8 cellular contexts compared by ENCODE assay signal in the genomic region with DNA sequence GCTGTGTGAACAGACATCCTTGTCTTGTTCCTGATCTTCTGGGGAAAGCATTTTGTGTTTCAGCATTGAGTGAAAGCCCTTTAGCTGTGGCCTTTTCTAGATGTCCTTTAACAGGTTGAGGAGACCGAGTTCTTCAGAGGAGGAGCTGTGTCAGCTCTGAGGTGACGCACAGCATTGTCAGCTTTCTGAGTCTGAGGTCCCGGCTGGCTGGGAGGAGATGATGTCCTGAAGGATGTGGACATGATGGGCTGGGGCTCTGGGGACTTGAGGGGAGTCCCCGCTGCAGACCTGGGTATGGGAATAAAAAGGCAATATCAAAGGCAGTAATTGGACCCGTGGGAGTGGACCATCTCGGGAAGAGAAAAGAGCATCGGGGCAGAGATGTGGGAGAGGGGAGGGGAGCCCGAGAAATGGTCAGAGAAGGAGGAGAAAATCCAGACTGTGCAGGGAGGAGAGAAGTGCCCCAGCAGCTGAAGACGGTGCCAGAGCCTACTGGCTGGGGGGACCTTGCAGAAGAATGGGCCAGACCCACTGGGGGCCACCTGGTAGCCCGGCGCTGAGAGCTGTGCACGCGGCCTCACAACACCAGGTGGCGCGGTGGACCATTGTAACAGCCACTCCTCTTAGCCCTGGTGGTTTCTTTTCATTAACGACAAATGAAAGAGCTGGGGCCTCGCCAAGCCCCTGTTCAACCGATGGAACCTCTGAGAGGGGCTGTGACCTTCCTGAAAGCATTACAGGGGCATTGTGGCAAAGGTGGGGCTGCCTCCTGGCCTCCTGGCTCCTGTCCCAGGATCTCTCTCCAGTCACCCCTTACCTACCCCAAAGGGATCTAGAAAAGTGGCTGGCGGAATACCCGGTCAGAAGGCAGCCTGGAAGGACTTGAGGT.
DNase-seq lines count a peak whose midpoint lies in the region; ATAC-seq and TF ChIP-seq lines count a peak whose summit lies in the region.

No MANE protein-coding gene starts in this region.

- DNase-seq in Caco-2 (peak; percentile 64 to 82), GM23248 (peak; percentile 88), NCI-H1092 treated with DMSO at 0.1 percent for 48 hours (lab: John Stamatoyannopoulos, UW) (peak; percentile 53), SW480 (ENCODE audit: low spot score) (peak; percentile 71), heart right ventricle (peak; percentile 73 to 80), psoas muscle (peak; percentile 79 to 88), vagina (ENCODE audit: extremely low spot score in 2 of 2) (no peak)
- peak; percentile 79 for DNase-seq in activated naive CD8-positive, alpha-beta T cell treated with anti-CD3 and anti-CD28 coated beads for 36 hours

- intact Hi-C loops in Caco-2 (cut with micrococcal nuclease; ENCODE audit: unreplicated experiment) = loop anchor here (1.0 to 5.0 kb wide), 4 partner anchors 62 to 330 kb away; no protein-coding TSS in a partner anchor
- intact Hi-C loops in heart right ventricle (cut with DNase I) = loop anchor here (1.0 to 5.0 kb wide), 6 partner anchors 45 to 254 kb away; a partner anchor contains a TSS
- intact Hi-C loops in psoas muscle (cut with DNase I) = loop anchor here (1.0 to 5.0 kb wide), 3 partner anchors 60 to 253 kb away; a partner anchor contains a TSS
- intact Hi-C loops in vagina (cut with DNase I) = loop anchor here (5.0 to 10.0 kb wide), 2 partner anchors 58 to 245 kb away; a partner anchor contains a TSS

- WGBS in GM23248 (ENCODE audit: low coverage in 1 of 2, low lambda C conversion rate in 2 of 2, missing lambda C conversion rate in 2 of 2), 2 experiments = 19 to 21% methylated on average over 19 to 20 of the region's 20 CpGs
- 28 to 30% methylated on average over 20 of the region's 20 CpGs for WGBS in heart right ventricle, 2 donors
- 19 to 22% (median 22%) methylated on average over 17 to 20 of the region's 20 CpGs for WGBS in psoas muscle, 3 donors

- no peaks in the 10 kb centered on the region for H3K36me3 Mint-ChIP-seq in Caco-2 (ENCODE audit: insufficient read depth, unreplicated experiment)
- H3K36me3 Mint-ChIP-seq in activated naive CD8-positive, alpha-beta T cell treated with anti-CD3 and anti-CD28 coated beads for 36 hours = no peaks in the 10 kb centered on the region

- no peak overlapping the region for H3K4me3 ChIP-seq in Caco-2 (ENCODE audit: low read depth, low read length)
- peak overlapping the region; percentile 60 for H3K4me3 ChIP-seq in GM23248
- peak overlapping the region in 2 of 10 donors; percentile 22 to 31 for H3K4me3 ChIP-seq in heart right ventricle
- peak overlapping the region; percentile 42 for H3K4me3 ChIP-seq in psoas muscle
- peak overlapping the region; percentile 15 to 37 for H3K4me3 ChIP-seq in vagina

- H3K4me2 ChIP-seq in GM23248 (ENCODE audit: unreplicated experiment) = peak overlapping the region; percentile 58

- no peak for TF ChIP-seq POLR2A in vagina (IDR thresholded peaks at IDR 0.05)

- H4K20me1 ChIP-seq in GM23248 (ENCODE audit: insufficient read depth) = no peaks in the 10 kb centered on the region

- H2AFZ ChIP-seq in GM23248 = 0 out of 2 replicates have a peak overlapping the region, but pooled peaks have one; percentile 50

- H3K9me2 ChIP-seq in GM23248 (ENCODE audit: insufficient read depth) = no peaks in the 10 kb centered on the region

- H3K4me1 Mint-ChIP-seq in Caco-2 (ENCODE audit: low read depth, unreplicated experiment) = peaks cover 5% of the 10 kb centered on the region
- H3K4me1 Mint-ChIP-seq in activated naive CD8-positive, alpha-beta T cell treated with anti-CD3 and anti-CD28 coated beads for 36 hours = peaks cover 23% of the 10 kb centered on the region

- in situ Hi-C loops in GM23248 (cut with MboI) = loop anchor here (5.0 kb wide), 1 partner anchor 255 kb away; no protein-coding TSS in a partner anchor

- no peaks in the 10 kb centered on the region for H3K9me3 Mint-ChIP-seq in Caco-2 (ENCODE audit: unreplicated experiment)
- H3K9me3 Mint-ChIP-seq in activated naive CD8-positive, alpha-beta T cell treated with anti-CD3 and anti-CD28 coated beads for 36 hours = no peaks in the 10 kb centered on the region

- peak overlapping the region; percentile 3 for H3K4me3 Mint-ChIP-seq in Caco-2 (ENCODE audit: unreplicated experiment)
- peak overlapping the region; percentile 16 for H3K4me3 Mint-ChIP-seq in activated naive CD8-positive, alpha-beta T cell treated with anti-CD3 and anti-CD28 coated beads for 36 hours

- no TSS peak for BruUV-seq in Caco-2 (replicated peaks; lab: Mats Ljungman, UMichigan)

- H3K4me1 ChIP-seq in Caco-2 = no peaks in the 10 kb centered on the region
- H3K4me1 ChIP-seq in GM23248 (ENCODE audit: insufficient read depth) = no peaks in the 10 kb centered on the region
- H3K4me1 ChIP-seq in heart right ventricle = peaks cover 0 to 12% (median 8%) of the 10 kb centered on the region in 9 donors
- H3K4me1 ChIP-seq in psoas muscle = peaks cover 3% of the 10 kb centered on the region
- peaks cover 11% of the 10 kb centered on the region for H3K4me1 ChIP-seq in vagina

- no peaks in the 10 kb centered on the region for H3K36me3 ChIP-seq in Caco-2 (ENCODE audit: control insufficient read depth, insufficient read depth, low read length)
- H3K36me3 ChIP-seq in GM23248 (ENCODE audit: low read depth) = no peaks in the 10 kb centered on the region
- no peaks in the 10 kb centered on the region for H3K36me3 ChIP-seq in heart right ventricle
- H3K36me3 ChIP-seq in psoas muscle (ENCODE audit: insufficient read depth in 1 of 2, low read depth in 1 of 2) = no peaks in the 10 kb centered on the region
- no peaks in the 10 kb centered on the region for H3K36me3 ChIP-seq in vagina

- no peaks in the 10 kb centered on the region for H3K27me3 ChIP-seq in Caco-2 (replicated peaks; ENCODE audit: control insufficient read depth, insufficient read depth, low read length)
- no peaks in the 10 kb centered on the region for H3K27me3 ChIP-seq in GM23248 (replicated peaks; ENCODE audit: insufficient read depth)
- peaks cover 0 to 6% (median 0%) of the 10 kb centered on the region in 7 donors for H3K27me3 ChIP-seq in heart right ventricle
- H3K27me3 ChIP-seq in psoas muscle (ENCODE audit: insufficient read depth in 3 of 3, low read length in 2 of 3) = no peaks in the 10 kb centered on the region
- no peaks in the 10 kb centered on the region for H3K27me3 ChIP-seq in vagina

- POLR2A ChIA-PET in Caco-2 (lab: Charles Lee) = no interaction called here

- H3K27ac Mint-ChIP-seq in Caco-2 (ENCODE audit: unreplicated experiment) = no peak overlapping the region
- H3K27ac Mint-ChIP-seq in activated naive CD8-positive, alpha-beta T cell treated with anti-CD3 and anti-CD28 coated beads for 36 hours = peak overlapping the region; percentile 60

- peaks cover 3% of the 10 kb centered on the region for H3K27me3 Mint-ChIP-seq in Caco-2 (ENCODE audit: insufficient read depth, unreplicated experiment)
- no peaks in the 10 kb centered on the region for H3K27me3 Mint-ChIP-seq in activated naive CD8-positive, alpha-beta T cell treated with anti-CD3 and anti-CD28 coated beads for 36 hours

- TF ChIP-seq CTCF in Caco-2 (IDR thresholded peaks at IDR 0.05; ENCODE audit: insufficient read depth in 1 of 2, low read depth in 1 of 2, low read length in 1 of 2, severe bottlenecking in 1 of 2, unreplicated experiment in 1 of 2) = peak; percentile 87 to 91
- TF ChIP-seq CTCF in heart right ventricle (IDR thresholded peaks at IDR 0.05) = peak; percentile 83 to 95 (median 94)
- TF ChIP-seq CTCF in psoas muscle (IDR thresholded peaks at IDR 0.05) = peak; percentile 96
- peak; percentile 84 to 96 (median 95) for TF ChIP-seq CTCF in vagina (IDR thresholded peaks at IDR 0.05)

- no peaks in the 10 kb centered on the region for H3K79me2 ChIP-seq in GM23248 (ENCODE audit: insufficient read depth)

- no peaks in the 10 kb centered on the region for H3F3A ChIP-seq in GM23248 (ENCODE audit: insufficient read depth)

- no peak overlapping the region for H3K9ac ChIP-seq in GM23248

- no peak overlapping the region for H3K27ac ChIP-seq in GM23248
- peak overlapping the region in 1 of 10 donors; percentile 22 for H3K27ac ChIP-seq in heart right ventricle
- H3K27ac ChIP-seq in psoas muscle = no peak overlapping the region
- peak overlapping the region; percentile 44 for H3K27ac ChIP-seq in vagina

- CTCF ChIA-PET in Caco-2 (lab: Charles Lee) = interaction anchor here (0.5 to 2.0 kb wide), 37 partner anchors 8 to 292 kb away, joined by 3 to 31 read pairs (median 4); a partner anchor contains a TSS

- ATAC-seq in heart right ventricle (peak; percentile 88 to 97 (median 93)), psoas muscle (peak; percentile 92 to 98 (median 92))

- H3K9me3 ChIP-seq in Caco-2 (no peaks in the 10 kb centered on the region), GM23248 (ENCODE audit: low read depth) (no peaks in the 10 kb centered on the region), heart right ventricle (no peaks in the 10 kb centered on the region), psoas muscle (no peaks in the 10 kb centered on the region), vagina (no peaks in the 10 kb centered on the region)

Comparison
In these comparisons a context has a peak if more than half of its experiments do, and no peak if none do; other contexts are left out.
1. DNase-seq: peak in Caco-2 (2 of 2), GM23248 (single experiment), NCI-H1092 treated with DMSO at 0.1 percent for 48 hours (single experiment), SW480 (single experiment), activated naive CD8-positive, alpha-beta T cell treated with anti-CD3 and anti-CD28 coated beads for 36 hours (single experiment), heart right ventricle (2 of 2) and psoas muscle (2 of 2); none in vagina (0 of 2).
2. Peak in every context shown above with its lines, with median percentiles within 50 percentile points of each other: CTCF ChIP-seq.